Comparison of ENCODE assay signal across 1 cellular context in the genomic region with DNA sequence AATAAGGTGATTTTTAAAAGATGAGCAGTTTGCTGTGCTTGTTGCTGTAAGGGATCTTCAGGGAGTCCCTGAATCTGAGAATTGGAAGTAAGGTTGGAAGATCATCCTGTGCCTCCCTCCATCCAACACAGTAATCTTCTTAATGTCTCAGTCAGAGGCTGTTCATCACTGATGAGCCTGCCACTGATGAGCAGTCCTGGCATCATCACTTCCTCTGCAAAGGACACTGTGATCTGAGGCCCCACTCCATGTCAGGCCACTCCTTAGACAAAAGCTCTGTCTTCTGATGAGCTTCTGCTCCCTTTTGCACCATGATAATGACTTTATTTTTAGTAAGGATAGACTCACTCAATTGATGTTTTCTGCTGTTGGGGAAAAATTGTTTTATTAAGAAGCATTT.
TF ChIP-seq lines count a peak whose summit lies in the region.

No MANE protein-coding gene starts in this region.

TF ChIP-seq in GM23338, 12 proteins besides CTCF, POLR2A, EP300 and RAD21 (continued from another document):
- TF ChIP-seq, protein P1, sequence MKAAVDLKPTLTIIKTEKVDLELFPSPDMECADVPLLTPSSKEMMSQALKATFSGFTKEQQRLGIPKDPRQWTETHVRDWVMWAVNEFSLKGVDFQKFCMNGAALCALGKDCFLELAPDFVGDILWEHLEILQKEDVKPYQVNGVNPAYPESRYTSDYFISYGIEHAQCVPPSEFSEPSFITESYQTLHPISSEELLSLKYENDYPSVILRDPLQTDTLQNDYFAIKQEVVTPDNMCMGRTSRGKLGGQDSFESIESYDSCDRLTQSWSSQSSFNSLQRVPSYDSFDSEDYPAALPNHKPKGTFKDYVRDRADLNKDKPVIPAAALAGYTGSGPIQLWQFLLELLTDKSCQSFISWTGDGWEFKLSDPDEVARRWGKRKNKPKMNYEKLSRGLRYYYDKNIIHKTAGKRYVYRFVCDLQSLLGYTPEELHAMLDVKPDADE (IDR thresholded peaks at IDR 0.05), result no peak
